8 cellular contexts compared by ENCODE assay signal in the genomic region with DNA sequence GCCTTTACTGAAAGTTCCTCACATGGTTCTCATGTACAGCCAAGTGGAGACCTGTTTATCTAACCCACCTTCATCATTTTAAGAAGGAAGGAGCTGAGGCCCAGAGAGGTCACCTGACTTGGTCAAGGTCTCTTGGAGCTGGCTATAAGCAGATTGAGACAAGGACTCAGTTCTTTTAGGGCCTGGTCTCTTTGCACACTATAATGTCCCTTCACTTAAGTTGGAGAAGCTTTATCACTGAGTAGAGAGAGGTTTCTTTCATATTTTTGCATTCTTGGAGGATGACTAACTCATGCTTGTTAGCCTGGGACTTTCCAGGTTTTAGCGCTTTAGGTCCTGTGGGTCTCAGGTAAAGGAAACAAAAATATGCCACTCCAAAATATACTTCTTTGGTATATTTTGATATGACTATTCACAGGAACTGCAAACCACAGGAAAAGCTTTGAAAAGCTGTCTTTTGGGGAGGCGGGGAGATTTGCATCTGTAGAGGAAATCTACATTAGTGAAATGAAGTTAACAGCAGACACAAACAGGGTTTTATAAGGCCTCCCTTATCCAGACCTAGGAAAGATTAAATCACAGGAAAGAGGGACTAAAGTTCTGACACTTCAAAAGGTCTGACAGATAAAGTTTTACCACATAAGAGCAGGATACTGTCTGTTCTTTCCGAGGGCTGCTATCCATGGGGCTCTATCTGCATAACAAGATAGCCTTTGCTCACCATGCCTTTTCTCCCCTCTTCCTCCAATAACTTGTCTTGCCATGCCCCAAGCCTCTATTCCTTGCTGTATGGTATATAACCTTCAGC.
A peak's percentile ranks its signal among the peaks of the same experiment; 100 is the strongest.
DNase-seq lines count a peak whose midpoint lies in the region; ATAC-seq and TF ChIP-seq lines count a peak whose summit lies in the region.

No MANE protein-coding gene starts in this region.

- peak overlapping the region; percentile 71 to 72 for H3K4me3 Mint-ChIP-seq in stimulated activated naive CD8-positive, alpha-beta T cell treated with anti-CD3 and anti-CD28 coated beads, Interleukin-15, amount 100 ng/mL, for 72 hours

- DNase-seq in GM12864 (ENCODE audit: low read depth) (peak; percentile 55), T-helper 1 cell (peak in 3 of 5 donors; percentile 2 to 86 (median 38)), substantia nigra (lab: John Stamatoyannopoulos, UW) (no peak), DMS 273 treated with DMSO at 0.1 percent for 48 hours (lab: John Stamatoyannopoulos, UW) (no peak)
- peak in 2 of 3 donors; percentile 14 to 22 for DNase-seq in effector memory CD4-positive, alpha-beta T cell
- DNase-seq in stimulated activated naive CD8-positive, alpha-beta T cell treated with anti-CD3 and anti-CD28 coated beads, Interleukin-15, amount 100 ng/mL, for 72 hours, result peak; percentile 52 to 63

- peaks cover 38% of the 10 kb centered on the region for H3K4me1 ChIP-seq in effector memory CD4-positive, alpha-beta T cell (ENCODE audit: control insufficient read depth, insufficient read depth, low read length, poor library complexity, severe bottlenecking)

- TF ChIP-seq CTCF in GM12864 (IDR thresholded peaks at IDR 0.05; ENCODE audit: low read depth, low read length, missing control alignments), result no peak

- H3K4me3 ChIP-seq in GM12864 (ENCODE audit: low read depth, low read length), result no peak overlapping the region; the same call in 1 of the 2 replicates
- no peak overlapping the region for H3K4me3 ChIP-seq in effector memory CD4-positive, alpha-beta T cell (ENCODE audit: insufficient read depth, low read depth, low read length, poor library complexity, severe bottlenecking)

- peaks cover 63% of the 10 kb centered on the region for H3K4me1 Mint-ChIP-seq in stimulated activated naive CD8-positive, alpha-beta T cell treated with anti-CD3 and anti-CD28 coated beads, Interleukin-15, amount 100 ng/mL, for 72 hours

- no peaks in the 10 kb centered on the region for H3K9me3 Mint-ChIP-seq in stimulated activated naive CD8-positive, alpha-beta T cell treated with anti-CD3 and anti-CD28 coated beads, Interleukin-15, amount 100 ng/mL, for 72 hours

- ATAC-seq in HG02759 (IDR thresholded peaks at IDR 0.05; ENCODE audit: unreplicated experiment) (peak; percentile 47), GM19455 (IDR thresholded peaks at IDR 0.05; ENCODE audit: unreplicated experiment) (no peak)
- peak; percentile 79 for ATAC-seq in stimulated activated naive CD8-positive, alpha-beta T cell treated with anti-CD3 and anti-CD28 coated beads, Interleukin-15, amount 100 ng/mL, for 72 hours

- H3K36me3 ChIP-seq in effector memory CD4-positive, alpha-beta T cell (ENCODE audit: control insufficient read depth, insufficient read depth, low read length), result no peaks in the 10 kb centered on the region

- H3K27me3 ChIP-seq in effector memory CD4-positive, alpha-beta T cell (replicated peaks; ENCODE audit: control insufficient read depth, insufficient read depth, low read length, poor library complexity, severe bottlenecking), result no peaks in the 10 kb centered on the region

- H3K9me3 ChIP-seq in effector memory CD4-positive, alpha-beta T cell (ENCODE audit: control insufficient read depth, low read length), result no peaks in the 10 kb centered on the region

- H3K27ac Mint-ChIP-seq in stimulated activated naive CD8-positive, alpha-beta T cell treated with anti-CD3 and anti-CD28 coated beads, Interleukin-15, amount 100 ng/mL, for 72 hours, result peak overlapping the region; percentile 97 to 99

- peak overlapping the region; percentile 70 for H3K27ac ChIP-seq in effector memory CD4-positive, alpha-beta T cell (ENCODE audit: insufficient read depth, low read length, poor library complexity, severe bottlenecking)
- no peak overlapping the region for H3K27ac ChIP-seq in substantia nigra (ENCODE audit: low read depth, low read length, poor library complexity, severe bottlenecking)

- no peaks in the 10 kb centered on the region for H3K27me3 Mint-ChIP-seq in stimulated activated naive CD8-positive, alpha-beta T cell treated with anti-CD3 and anti-CD28 coated beads, Interleukin-15, amount 100 ng/mL, for 72 hours

Comparison
In these comparisons a context has a peak if more than half of its experiments do, and no peak if none do; other contexts are left out.
1. DNase-seq: peak in GM12864 (single experiment), T-helper 1 cell (3 of 5), effector memory CD4-positive, alpha-beta T cell (2 of 3) and stimulated activated naive CD8-positive, alpha-beta T cell treated with anti-CD3 and anti-CD28 coated beads, Interleukin-15, amount 100 ng/mL, for 72 hours (2 of 2); none in substantia nigra (0 of 49) and DMS 273 treated with DMSO at 0.1 percent for 48 hours (single experiment).